23 cellular contexts compared by ENCODE assay signal in genomic region chr20:9520096-9520495, GRCh38. TPM values are rescaled to one million over a fixed set of nuclear protein-coding genes. Genes with fewer than 3 reads are reported as not detected.
"Had no signal": no experiment of that assay in that cellular context is flagged by ENCODE, and none has a peak within 500 bp of the region (broad histone marks: within the 10 kb centered on the region; RNA-seq: fewer than 3 reads in every experiment).

No MANE protein-coding gene starts in this region.

- H3K9me3 ChIP-seq: breast epithelium, esophagus squamous epithelium, gastrocnemius medialis, left ventricle myocardium inferior, neutrophil, ovary, prostate gland, transverse colon had no signal

- H3K9me3 Mint-ChIP-seq: activated B cell treated with CpG ODN at 0.5 μM for 24 hours; activated naive CD8-positive, alpha-beta T cell treated with anti-CD3 and anti-CD28 coated beads for 36 hours; central memory CD8-positive, alpha-beta T cell; mesothelial cell of epicardium; stimulated activated naive B cell treated with anti-CD40 and anti-IgM and Interleukin-4, amounts not matched to agents 10 μg/mL and 1 μg/mL and 100 μg/mL, for 72 hours had no signal

- H3K4me3 ChIP-seq: breast epithelium, esophagus squamous epithelium, gastrocnemius medialis, left ventricle myocardium inferior, ovary, prostate gland, transverse colon had no signal

- H3K4me1 ChIP-seq: breast epithelium, prostate gland had no signal

- H3K27ac ChIP-seq: breast epithelium, esophagus squamous epithelium, gastrocnemius medialis, left ventricle myocardium inferior, neutrophil, ovary, prostate gland, transverse colon had no signal

- H3K36me3 ChIP-seq: breast epithelium, esophagus squamous epithelium, gastrocnemius medialis, left ventricle myocardium inferior, neutrophil, ovary, prostate gland, transverse colon had no signal

- ATAC-seq: activated CD4-positive, alpha-beta T cell treated with anti-CD3 and anti-CD28 coated beads for 36 hours; gastrocnemius medialis; naive thymus-derived CD8-positive, alpha-beta T cell; stimulated activated naive B cell treated with anti-CD40 and anti-IgM and Interleukin-4, amounts not matched to agents 10 μg/mL and 1 μg/mL and 100 μg/mL, for 72 hours had no signal

- H3K4me1 Mint-ChIP-seq: activated CD4-positive, alpha-beta T cell treated with anti-CD3 and anti-CD28 coated beads for 36 hours; activated naive CD8-positive, alpha-beta T cell treated with anti-CD3 and anti-CD28 coated beads for 36 hours; central memory CD8-positive, alpha-beta T cell had no signal

- H3K4me3 Mint-ChIP-seq: activated B cell treated with CpG ODN at 0.5 μM for 24 hours; activated CD4-positive, alpha-beta T cell treated with anti-CD3 and anti-CD28 coated beads for 36 hours; activated naive CD8-positive, alpha-beta T cell treated with anti-CD3 and anti-CD28 coated beads for 36 hours; central memory CD8-positive, alpha-beta T cell; mesothelial cell of epicardium; naive thymus-derived CD8-positive, alpha-beta T cell; stimulated activated naive B cell treated with anti-CD40 and anti-IgM and Interleukin-4, amounts not matched to agents 10 μg/mL and 1 μg/mL and 100 μg/mL, for 72 hours had no signal

- DNase-seq: activated B cell treated with CpG ODN at 0.5 μM for 24 hours; activated CD4-positive, alpha-beta T cell treated with anti-CD3 and anti-CD28 coated beads for 36 hours; activated CD4-positive, alpha-beta T cell treated with anti-CD3 and anti-CD28 coated beads, Interleukin-2, amount 50 U/mL, for 4 hours; activated naive CD4-positive, alpha-beta T cell treated with Interleukin-2 at 50 U/mL for 16 hours; activated naive CD8-positive, alpha-beta T cell treated with anti-CD3 and anti-CD28 coated beads for 36 hours; activated T-cell treated with anti-CD3 and anti-CD28 coated beads, Interleukin-2, amount 50 U/mL, for 48 hours; esophagus squamous epithelium; gastrocnemius medialis; hippocampal formation; left ventricle myocardium inferior; mammary epithelial cell; naive thymus-derived CD8-positive, alpha-beta T cell; ovary; stimulated activated CD4-positive, alpha-beta T cell treated with anti-CD3 and anti-CD28 coated beads, Interleukin-2, amount 100 ng/mL, for 48 hours; stimulated activated CD8-positive, alpha-beta memory T cell treated with anti-CD3 and anti-CD28 coated beads, Interleukin-4, amount 100 ng/mL, for 48 hours; stimulated activated naive B cell treated with anti-CD40 and anti-IgM and Interleukin-4, amounts not matched to agents 10 μg/mL and 1 μg/mL and 100 μg/mL, for 72 hours; transverse colon had no signal

- H3K36me3 Mint-ChIP-seq: activated naive CD8-positive, alpha-beta T cell treated with anti-CD3 and anti-CD28 coated beads for 36 hours; mesothelial cell of epicardium; stimulated activated naive B cell treated with anti-CD40 and anti-IgM and Interleukin-4, amounts not matched to agents 10 μg/mL and 1 μg/mL and 100 μg/mL, for 72 hours had no signal

- H3K27me3 ChIP-seq: ovary had no signal

- H3K27ac Mint-ChIP-seq: activated B cell treated with CpG ODN at 0.5 μM for 24 hours; activated CD4-positive, alpha-beta T cell treated with anti-CD3 and anti-CD28 coated beads for 36 hours; activated naive CD8-positive, alpha-beta T cell treated with anti-CD3 and anti-CD28 coated beads for 36 hours; mesothelial cell of epicardium; naive thymus-derived CD8-positive, alpha-beta T cell; stimulated activated naive B cell treated with anti-CD40 and anti-IgM and Interleukin-4, amounts not matched to agents 10 μg/mL and 1 μg/mL and 100 μg/mL, for 72 hours had no signal

RNA-seq across cellular contexts. Expression of gene LAMP5, which starts 5.7 kb away (rescaled TPM):
- total RNA-seq: activated CD4-positive, alpha-beta T cell treated with anti-CD3 and anti-CD28 coated beads for 36 hours; activated CD8-positive, alpha-beta memory T cell treated with anti-CD3 and anti-CD28 coated beads for 36 hours; activated naive CD8-positive, alpha-beta T cell treated with anti-CD3 and anti-CD28 coated beads for 36 hours; esophagus squamous epithelium; gastrocnemius medialis; left ventricle myocardium inferior; mammary epithelial cell; naive thymus-derived CD8-positive, alpha-beta T cell had no signal
